8 cellular contexts compared by ENCODE assay signal in the genomic region with DNA sequence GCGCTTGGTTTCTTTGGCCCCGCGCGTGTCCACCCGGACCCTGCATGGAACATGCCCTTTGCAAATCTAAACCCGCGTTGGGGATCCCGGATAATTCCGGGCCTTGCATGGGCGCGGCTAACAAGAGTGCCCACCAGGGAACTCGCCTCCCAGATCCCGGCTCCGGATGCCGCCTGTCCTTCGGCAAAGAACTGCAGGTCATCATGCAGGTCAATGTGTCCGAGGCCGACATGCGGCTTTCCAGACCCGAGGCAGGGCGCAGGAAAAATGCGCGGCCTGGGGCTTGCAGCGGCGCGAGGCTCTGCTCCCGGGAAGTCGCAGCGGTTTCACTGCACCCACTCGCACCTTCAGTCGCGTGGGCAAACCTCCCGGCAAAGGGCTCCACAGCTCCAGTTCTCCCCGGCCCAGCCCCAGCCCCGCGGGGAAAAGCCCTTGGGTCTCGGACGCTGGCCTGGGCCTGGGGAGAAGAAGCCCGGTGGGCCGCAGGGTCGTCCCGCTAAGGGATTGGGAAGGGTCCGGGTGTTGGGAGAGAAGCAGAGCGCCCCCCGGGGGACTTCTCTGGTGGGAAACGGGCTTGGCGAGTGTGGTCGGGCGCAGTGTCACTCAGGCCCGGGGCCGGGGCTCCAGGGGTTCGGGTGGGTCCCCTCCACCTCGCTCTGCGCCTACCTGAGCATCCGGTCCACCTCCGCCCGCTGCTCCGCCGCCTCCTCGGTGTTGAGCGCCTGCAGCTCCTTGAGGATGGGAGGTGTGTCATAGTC. TPM values are rescaled to one million over a fixed set of nuclear protein-coding genes. Genes with fewer than 3 reads are reported as not detected.
DNase-seq lines count a peak whose midpoint lies in the region; ATAC-seq and TF ChIP-seq lines count a peak whose summit lies in the region.

No MANE protein-coding gene starts in this region.

- peaks cover 3% of the 10 kb centered on the region for H3K36me3 ChIP-seq in kidney epithelial cell (ENCODE audit: control insufficient read depth, insufficient read depth, low read length)
- H3K36me3 ChIP-seq in transverse colon = no peaks in the 10 kb centered on the region
- no peaks in the 10 kb centered on the region for H3K36me3 ChIP-seq in SJCRH30

- peak overlapping the region; percentile 72 to 93 (median 87) for H3K27ac ChIP-seq in transverse colon
- no peak overlapping the region for H3K27ac ChIP-seq in SJCRH30

- no peaks in the 10 kb centered on the region for H3K9me3 ChIP-seq in transverse colon
- H3K9me3 ChIP-seq in SJCRH30 (replicated peaks) = no peaks in the 10 kb centered on the region

- TF ChIP-seq POLR2A in transverse colon (IDR thresholded peaks at IDR 0.05) = no peak

- peak overlapping the region; percentile 58 for H3K4me3 Mint-ChIP-seq in activated T-cell treated with anti-CD3 and anti-CD28 coated beads, Interleukin-2, amount 50 U/mL, for 4 hours

- 4% methylated on average over 35 of the region's 61 CpGs; no CpG with 5 or more reads in 1 of the 2 donors for WGBS in transverse colon (ENCODE audit: low coverage in 1 of 2), 2 donors

- intact Hi-C loops in Right ventricle myocardium superior (cut with DNase I) (no loop called here), cardiac septum (cut with DNase I) (no loop called here), transverse colon (cut with DNase I; ENCODE audit: low total_unique reads) (no loop called here)

- TF ChIP-seq CTCF in kidney epithelial cell (IDR thresholded peaks at IDR 0.05; ENCODE audit: insufficient read depth, low read length, poor library complexity, severe bottlenecking) = peak; percentile 19
- TF ChIP-seq CTCF in transverse colon (IDR thresholded peaks at IDR 0.05) = no peak

- peak overlapping the region; percentile 95 for H3K4me3 ChIP-seq in kidney epithelial cell (ENCODE audit: low read depth, low read length)
- peak overlapping the region; percentile 17 to 69 (median 48) for H3K4me3 ChIP-seq in transverse colon
- no peak overlapping the region for H3K4me3 ChIP-seq in SJCRH30

- H3K4me1 ChIP-seq in transverse colon (peaks cover 0 to 58% (median 19%) of the 10 kb centered on the region in 4 donors), SJCRH30 (no peaks in the 10 kb centered on the region)

- no peaks in the 10 kb centered on the region for H3K9me3 Mint-ChIP-seq in activated T-cell treated with anti-CD3 and anti-CD28 coated beads, Interleukin-2, amount 50 U/mL, for 4 hours

- no peaks in the 10 kb centered on the region for H3K36me3 Mint-ChIP-seq in activated T-cell treated with anti-CD3 and anti-CD28 coated beads, Interleukin-2, amount 50 U/mL, for 4 hours (ENCODE audit: insufficient read depth)

- DNase-seq in Right ventricle myocardium superior = no peak
- no peak for DNase-seq in cardiac septum (ENCODE audit: low spot score)
- DNase-seq in activated T-cell treated with anti-CD3 and anti-CD28 coated beads, Interleukin-2, amount 50 U/mL, for 4 hours = no peak
- DNase-seq in kidney epithelial cell (ENCODE audit: low read depth) = no peak
- peak; percentile 42 for DNase-seq in transverse colon
- no peak for DNase-seq in SJCRH30

- no peak for TF ChIP-seq EP300 in transverse colon (IDR thresholded peaks at IDR 0.05; ENCODE audit: low read depth)

- no peaks in the 10 kb centered on the region for H3K27me3 ChIP-seq in kidney epithelial cell (ENCODE audit: control insufficient read depth, insufficient read depth, low read length)
- H3K27me3 ChIP-seq in transverse colon = peaks cover 92% of the 10 kb centered on the region
- no peaks in the 10 kb centered on the region for H3K27me3 ChIP-seq in SJCRH30

- ATAC-seq in Right ventricle myocardium superior (ENCODE audit: poor library complexity) (peak; percentile 11), HG03025 (IDR thresholded peaks at IDR 0.05; ENCODE audit: low FRiP score, unreplicated experiment) (no peak), HG03095 (IDR thresholded peaks at IDR 0.05; ENCODE audit: unreplicated experiment) (no peak)
- peak in 1 of 2 donors; percentile 26 for ATAC-seq in activated T-cell treated with anti-CD3 and anti-CD28 coated beads, Interleukin-2, amount 50 U/mL, for 4 hours

- in situ Hi-C loops in transverse colon (cut with MboI; ENCODE audit: low pct_ligation_motif_present in 1 of 4, low pct_unique_long_range_greater_than_20kb in 1 of 4, low sequenced_read_pairs in 3 of 4) = no loop called here

- peaks cover 24% of the 10 kb centered on the region for H3K4me1 Mint-ChIP-seq in activated T-cell treated with anti-CD3 and anti-CD28 coated beads, Interleukin-2, amount 50 U/mL, for 4 hours (ENCODE audit: low read depth)

- H3K27me3 Mint-ChIP-seq in activated T-cell treated with anti-CD3 and anti-CD28 coated beads, Interleukin-2, amount 50 U/mL, for 4 hours (ENCODE audit: low read depth) = peaks cover 78% of the 10 kb centered on the region

RNA-seq across cellular contexts. Expression of gene HNF1B, which starts 0.8 kb away (rescaled TPM):
- total RNA-seq in Right ventricle myocardium superior = not detected
- total RNA-seq in cardiac septum = not detected
- total RNA-seq in activated T-cell treated with anti-CD3 and anti-CD28 coated beads, Interleukin-2, amount 50 U/mL, for 4 hours = under 1 TPM in 1 of 3 donors, not detected in 2; 0.16 TPM
- 15.1 and 20.7 TPM in 2 replicates for total RNA-seq in kidney epithelial cell
- total RNA-seq in transverse colon = 10 to 100 TPM; 22.7 to 35.2 (median 24.9) TPM
- total RNA-seq in SJCRH30 (2014; rRNA removed; shearing (Covaris generic)) = not detected in 2 replicates

Comparison
In these comparisons a context has a peak if more than half of its experiments do, and no peak if none do; other contexts are left out.
1. RNA of gene HNF1B, which starts 0.8 kb away (total RNA-seq): 22.7 to 35.2 TPM in transverse colon and 15.1 to 20.7 TPM in kidney epithelial cell; not detected in cardiac septum (single experiment), 0.16 TPM in activated T-cell treated with anti-CD3 and anti-CD28 coated beads, Interleukin-2, amount 50 U/mL, for 4 hours, not detected in Right ventricle myocardium superior (single experiment) and not detected in SJCRH30; every median in the first group is over 10 times any median in the second.